In the genomic region with DNA sequence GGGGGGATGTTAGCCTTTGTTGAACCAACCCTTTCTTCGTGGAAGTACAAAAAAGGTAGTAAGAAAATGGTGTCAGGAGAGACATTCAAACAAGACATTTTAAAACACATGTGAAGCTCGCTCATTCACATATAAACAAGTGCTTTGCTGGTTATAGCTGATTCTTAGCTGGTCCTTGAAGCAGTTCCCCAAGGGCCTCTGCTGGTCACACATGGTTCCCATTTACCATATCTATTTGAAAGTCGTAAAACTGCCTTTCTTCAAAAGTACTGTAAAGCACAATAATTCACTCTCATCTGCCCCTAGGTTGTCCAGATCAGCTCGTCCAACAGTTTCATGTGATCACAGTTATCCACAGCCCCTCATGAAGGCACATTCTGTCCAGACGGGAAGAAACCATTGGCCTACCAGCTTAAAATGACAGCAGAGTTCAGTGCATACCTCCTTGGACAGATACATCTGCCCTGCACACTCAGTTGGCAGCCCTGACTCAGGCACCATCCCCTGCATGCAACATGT, we compare ENCODE assay signal across 1 cellular context.
TF ChIP-seq lines count a peak whose summit lies in the region.

No MANE protein-coding gene starts in this region.

TF ChIP-seq in IMR-90, 13 proteins besides CTCF, POLR2A, EP300 and RAD21:
- TF ChIP-seq, protein P1, sequence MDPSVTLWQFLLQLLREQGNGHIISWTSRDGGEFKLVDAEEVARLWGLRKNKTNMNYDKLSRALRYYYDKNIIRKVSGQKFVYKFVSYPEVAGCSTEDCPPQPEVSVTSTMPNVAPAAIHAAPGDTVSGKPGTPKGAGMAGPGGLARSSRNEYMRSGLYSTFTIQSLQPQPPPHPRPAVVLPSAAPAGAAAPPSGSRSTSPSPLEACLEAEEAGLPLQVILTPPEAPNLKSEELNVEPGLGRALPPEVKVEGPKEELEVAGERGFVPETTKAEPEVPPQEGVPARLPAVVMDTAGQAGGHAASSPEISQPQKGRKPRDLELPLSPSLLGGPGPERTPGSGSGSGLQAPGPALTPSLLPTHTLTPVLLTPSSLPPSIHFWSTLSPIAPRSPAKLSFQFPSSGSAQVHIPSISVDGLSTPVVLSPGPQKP (IDR thresholded peaks at IDR 0.05; ENCODE audit: borderline replicate concordance, low read depth, low read length) = no peak
- TF ChIP-seq NFE2L2 (IDR thresholded peaks at IDR 0.05; ENCODE audit: low read depth, low read length) (no peak), FOS (IDR thresholded peaks at IDR 0.05; ENCODE audit: low read depth, low read length) (no peak), CEBPB (IDR thresholded peaks at IDR 0.05; ENCODE audit: low read depth, low read length) (no peak), MAFK (IDR thresholded peaks at IDR 0.05; ENCODE audit: low read depth, low read length) (no peak), BHLHE40 (IDR thresholded peaks at IDR 0.05; ENCODE audit: low read depth, low read length) (no peak), MAZ (IDR thresholded peaks at IDR 0.05; ENCODE audit: borderline replicate concordance, low read depth, low read length) (no peak), RFX5 (IDR thresholded peaks at IDR 0.05; ENCODE audit: low read depth, low read length) (no peak), SMC3 (IDR thresholded peaks at IDR 0.05; ENCODE audit: low read depth, low read length) (no peak), RCOR1 (IDR thresholded peaks at IDR 0.05; ENCODE audit: insufficient replicate concordance, low read length) (no peak), MXI1 (IDR thresholded peaks at IDR 0.05; ENCODE audit: borderline replicate concordance, low read depth, low read length) (no peak), USF2 (IDR thresholded peaks at IDR 0.05; ENCODE audit: low read depth, low read length) (no peak), CHD1 (IDR thresholded peaks at IDR 0.05; ENCODE audit: low read depth, low read length) (no peak)
